20 cellular contexts compared by ENCODE assay signal in the genomic region with DNA sequence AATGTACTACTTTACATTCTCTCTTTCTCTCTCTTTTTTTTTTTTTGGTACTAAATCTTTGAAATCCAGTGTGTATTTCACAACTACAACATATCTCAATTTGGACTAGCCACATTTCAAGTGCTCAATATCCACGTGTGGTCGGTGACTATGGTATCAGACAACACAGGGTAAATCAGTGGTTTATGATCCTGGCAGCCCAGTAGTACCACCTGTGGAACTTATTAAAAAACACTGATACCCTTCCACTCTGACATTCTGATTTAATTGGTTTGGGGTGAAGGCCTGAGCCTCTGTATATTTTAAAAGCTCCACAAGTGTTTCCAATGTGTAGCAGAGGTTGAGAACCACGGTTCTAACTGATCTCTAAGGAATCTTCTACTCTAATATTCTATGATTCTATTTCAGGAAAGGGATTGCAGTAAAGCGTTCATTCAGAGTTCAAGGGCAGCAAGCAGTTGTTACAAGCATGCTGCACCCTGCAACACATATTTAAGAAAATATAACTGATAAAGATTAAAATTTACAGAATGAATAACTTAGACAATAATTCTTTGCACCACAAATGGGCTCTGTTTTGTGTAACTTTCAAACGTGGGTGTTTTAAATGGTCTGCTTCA.
"Had no signal": no experiment of that assay in that cellular context is flagged by ENCODE, and none has a peak within 500 bp of the region (broad histone marks: within the 10 kb centered on the region; RNA-seq: fewer than 3 reads in every experiment).

No MANE protein-coding gene starts in this region.

- H3K36me3 Mint-ChIP-seq: immature natural killer cell, natural killer cell, neural progenitor cell had no signal

- H3K9me3 ChIP-seq: gastroesophageal sphincter, mucosa of descending colon, ovary, sigmoid colon, stomach, thoracic aorta had no signal

- H3K4me1 Mint-ChIP-seq: immature natural killer cell, natural killer cell had no signal

- H3K4me3 ChIP-seq: gastroesophageal sphincter, mucosa of descending colon, neural progenitor cell, ovary, sigmoid colon, stomach, thoracic aorta had no signal

- H3K27ac ChIP-seq: neural progenitor cell, thoracic aorta had no signal

- H3K4me2 ChIP-seq: neural progenitor cell had no signal

- H3K27me3 ChIP-seq: ovary, sigmoid colon had no signal

- ATAC-seq: esophagus mucosa, gastroesophageal sphincter, mucosa of descending colon, natural killer cell had no signal

- H3K36me3 ChIP-seq: gastroesophageal sphincter, neural progenitor cell, ovary, sigmoid colon, stomach, thoracic aorta had no signal

- H3K9me3 Mint-ChIP-seq: immature natural killer cell, natural killer cell, neural progenitor cell had no signal

- H2AFZ ChIP-seq: neural progenitor cell had no signal

- H3K27ac Mint-ChIP-seq: immature natural killer cell, natural killer cell, neural progenitor cell, progenitor cell of endocrine pancreas had no signal

- H3K4me3 Mint-ChIP-seq: immature natural killer cell, natural killer cell, neural progenitor cell had no signal

- DNase-seq: effector memory CD4-positive, alpha-beta T cell; glutamatergic neuron; immature natural killer cell; mammary epithelial cell; mucosa of descending colon; natural killer cell; nucleus accumbens; ovary; sigmoid colon; small intestine; stimulated activated CD4-positive, alpha-beta T cell treated with anti-CD3 and anti-CD28 coated beads, Interleukin-12 subunit alpha, Interleukin-12 subunit beta, amount 100 ng/mL, for 4 hours; stimulated activated naive CD4-positive, alpha-beta T cell; stomach; substantia nigra; trophoblast cell had no signal
